ENCODE assay signal across 20 cellular contexts in genomic region chr7:44595934-44596635, GRCh38. TPM values are rescaled to one million over a fixed set of nuclear protein-coding genes. Genes with fewer than 3 reads are reported as not detected.
DNase-seq lines count a peak whose midpoint lies in the region; ATAC-seq and TF ChIP-seq lines count a peak whose summit lies in the region.
"Had no signal": no experiment of that assay in that cellular context is flagged by ENCODE, and none has a peak within 500 bp of the region (broad histone marks: within the 10 kb centered on the region; RNA-seq: fewer than 3 reads in every experiment).

No MANE protein-coding gene starts in this region.

- H3K79me2 ChIP-seq in smooth muscle cell (ENCODE audit: low read depth): no peaks in the 10 kb centered on the region

- DNase-seq in NCI-H187 (lab: John Stamatoyannopoulos, UW): peak; percentile 40 to 48
- peak; percentile 79 for DNase-seq in epithelial cell of proximal tubule (ENCODE audit: low read depth)
- DNase-seq in lung (ENCODE audit: low spot score): no peak
- no peak for DNase-seq in CD4-positive, alpha-beta memory T cell
- DNase-seq in sciatic nerve (ENCODE audit: low spot score): no peak
- no peak for DNase-seq in smooth muscle cell (lab: John Stamatoyannopoulos, UW; ENCODE audit: unreplicated experiment)
- DNase-seq: activated CD8-positive, alpha-beta memory T cell treated with anti-CD3 and anti-CD28 coated beads, Interleukin-2, amount 50 U/mL, for 4 hours; adrenal gland; EL; esophagus squamous epithelium; KBM-7; NCI-H1436 treated with DMSO at 0.1 percent for 48 hours; NCI-H774; SIG-M5 had no signal

- H4K20me1 ChIP-seq in BLaER1 (no peaks in the 10 kb centered on the region), smooth muscle cell (ENCODE audit: low read depth) (no peaks in the 10 kb centered on the region)

- peaks cover 0 to 1% (median 0%) of the 10 kb centered on the region in 8 donors for H3K9me3 Mint-ChIP-seq in CD4-positive, alpha-beta memory T cell

- no peaks in the 10 kb centered on the region for H3K27me3 ChIP-seq in BLaER1
- no peaks in the 10 kb centered on the region for H3K27me3 ChIP-seq in lung (ENCODE audit: control insufficient read depth, insufficient read depth)
- no peaks in the 10 kb centered on the region for H3K27me3 ChIP-seq in CD4-positive, alpha-beta memory T cell (ENCODE audit: insufficient read depth, low read length)
- H3K27me3 ChIP-seq in smooth muscle cell (ENCODE audit: low read depth): no peaks in the 10 kb centered on the region
- H3K27me3 ChIP-seq: adrenal gland, esophagus squamous epithelium had no signal

- H3K9ac ChIP-seq in BLaER1 (no peak overlapping the region), smooth muscle cell (ENCODE audit: low read depth) (no peak overlapping the region)

- intact Hi-C loops in CD4-positive, alpha-beta memory T cell (cut with micrococcal nuclease): no loop called here
- intact Hi-C loops in sciatic nerve (cut with DNase I): loop anchor here (10.0 kb wide), 1 partner anchor 249 kb away; the partner anchor contains the start of gene H2AZ2

- 67 to 74% methylated on average over 5 of the region's 5 CpGs for WGBS in lung, 2 donors
- WGBS in smooth muscle cell (ENCODE audit: low lambda C conversion rate): 82% methylated on average over 5 of the region's 5 CpGs

- peak overlapping the region in 1 of 7 donors; percentile 76 for H3K27ac Mint-ChIP-seq in CD4-positive, alpha-beta memory T cell
- H3K27ac Mint-ChIP-seq: B cell had no signal

- H3K4me1 Mint-ChIP-seq in CD4-positive, alpha-beta memory T cell: peaks cover 0 to 3% (median 0%) of the 10 kb centered on the region in 4 donors

- POLR2A ChIA-PET in CD4-positive, alpha-beta memory T cell (lab: Charles Lee; ENCODE audit: partially characterized antibody): interaction anchor here (2.4 kb wide), 1 partner anchor 10 kb away, joined by 7 read pairs; the partner anchor contains the start of gene OGDH

- H3K27ac ChIP-seq in BLaER1 (no peak overlapping the region), lung (ENCODE audit: low read depth in 1 of 2, low read length in 1 of 2) (peak overlapping the region; percentile 31 to 73), smooth muscle cell (ENCODE audit: low read depth) (no peak overlapping the region)
- H3K27ac ChIP-seq in CD4-positive, alpha-beta memory T cell (ENCODE audit: low read depth, low read length): no peak overlapping the region
- H3K27ac ChIP-seq: adrenal gland, coronary artery, esophagus squamous epithelium, prostate gland had no signal

- TF ChIP-seq CTCF in epithelial cell of proximal tubule (conservative IDR thresholded peaks at IDR 0.05; ENCODE audit: low read depth, low read length) (peak; percentile 4), lung (IDR thresholded peaks at IDR 0.05; ENCODE audit: control extremely low read depth, extremely low read depth) (no peak), smooth muscle cell (IDR thresholded peaks at IDR 0.05; ENCODE audit: borderline replicate concordance, insufficient read depth, poor library complexity, severe bottlenecking) (no peak)

- H3K4me1 ChIP-seq in BLaER1 (peaks cover 12% of the 10 kb centered on the region), lung (ENCODE audit: control insufficient read depth in 2 of 2, insufficient read depth in 2 of 2, low read length in 2 of 2) (peaks cover 2 to 3% of the 10 kb centered on the region in 2 donors), smooth muscle cell (ENCODE audit: low read depth) (no peaks in the 10 kb centered on the region)
- no peaks in the 10 kb centered on the region for H3K4me1 ChIP-seq in CD4-positive, alpha-beta memory T cell (ENCODE audit: insufficient read depth, low read length)
- H3K4me1 ChIP-seq: adrenal gland, esophagus squamous epithelium, prostate gland had no signal

- H3K4me2 ChIP-seq in BLaER1 (peak overlapping the region; percentile 10; the same call in 1 of the 2 replicates), smooth muscle cell (no peak overlapping the region)

- H3K9me3 ChIP-seq in BLaER1 (no peaks in the 10 kb centered on the region), lung (ENCODE audit: control insufficient read depth in 2 of 2, insufficient read depth in 1 of 2, low read length in 1 of 2) (no peaks in the 10 kb centered on the region), smooth muscle cell (replicated peaks; ENCODE audit: low read depth) (no peaks in the 10 kb centered on the region)
- H3K9me3 ChIP-seq in CD4-positive, alpha-beta memory T cell (ENCODE audit: control insufficient read depth in 1 of 2, low read length in 2 of 2): no peaks in the 10 kb centered on the region
- H3K9me3 ChIP-seq: adrenal gland, esophagus squamous epithelium, prostate gland had no signal

- H3K4me3 ChIP-seq in BLaER1: no peak overlapping the region
- no peak overlapping the region for H3K4me3 ChIP-seq in epithelial cell of proximal tubule (ENCODE audit: low read depth, low read length)
- H3K4me3 ChIP-seq in lung: no peak overlapping the region
- H3K4me3 ChIP-seq in CD4-positive, alpha-beta memory T cell (ENCODE audit: low read length in 2 of 2): no peak overlapping the region
- H3K4me3 ChIP-seq in smooth muscle cell: no peak overlapping the region
- H3K4me3 ChIP-seq: adrenal gland, coronary artery, esophagus squamous epithelium, prostate gland had no signal

- H3K4me3 Mint-ChIP-seq in CD4-positive, alpha-beta memory T cell: no peak overlapping the region
- H3K4me3 Mint-ChIP-seq: B cell had no signal

- H3K36me3 ChIP-seq in BLaER1 (no peaks in the 10 kb centered on the region), lung (ENCODE audit: control insufficient read depth in 2 of 2, insufficient read depth in 2 of 2, low read length in 2 of 2) (no peaks in the 10 kb centered on the region), smooth muscle cell (ENCODE audit: low read depth) (no peaks in the 10 kb centered on the region)
- no peaks in the 10 kb centered on the region for H3K36me3 ChIP-seq in CD4-positive, alpha-beta memory T cell (ENCODE audit: insufficient read depth, low read length)
- H3K36me3 ChIP-seq: adrenal gland, esophagus squamous epithelium, prostate gland had no signal

- H3K27me3 Mint-ChIP-seq in CD4-positive, alpha-beta memory T cell: no peaks in the 10 kb centered on the region

- no peaks in the 10 kb centered on the region for H3K36me3 Mint-ChIP-seq in CD4-positive, alpha-beta memory T cell

- CTCF ChIA-PET in CD4-positive, alpha-beta memory T cell (lab: Charles Lee; ENCODE audit: partially characterized antibody): interaction anchor here (0.6 kb wide), 1 partner anchor 45 kb away, joined by 3 read pairs; no protein-coding TSS in a partner anchor

- ATAC-seq in lung (ENCODE audit: insufficient read depth, low FRiP score) (no peak), sciatic nerve (no peak), GM18909 (IDR thresholded peaks at IDR 0.05; ENCODE audit: poor library complexity, unreplicated experiment) (no peak)

- no peaks in the 10 kb centered on the region for H3F3A ChIP-seq in smooth muscle cell (ENCODE audit: low read depth)

- H2AFZ ChIP-seq in smooth muscle cell (ENCODE audit: low read depth): no peak overlapping the region

RNA-seq across cellular contexts. Expression of gene OGDH, which starts 10.3 kb away (rescaled TPM):
- total RNA-seq in epithelial cell of proximal tubule (62.0 and 93.0 TPM in 2 replicates), lung (100 to 1,000 TPM in 1 of 2 donors, 10 to 100 TPM in 1; 54.6 to 142 TPM), sciatic nerve (91.3 TPM), smooth muscle cell (23.4 and 34.2 TPM in 2 replicates)
- polyA plus RNA-seq in lung (10 to 100 TPM; 39.0 to 65.2 TPM), smooth muscle cell (31.0 and 32.6 TPM in 2 replicates)
- total RNA-seq in CD4-positive, alpha-beta memory T cell: 100 to 1,000 TPM; 116 to 126 TPM
- 10 to 100 TPM; 42.2 to 61.6 TPM for polyA plus RNA-seq in CD4-positive, alpha-beta memory T cell

RNA-seq across cellular contexts. Expression of gene TMED4, which starts 14.1 kb away (rescaled TPM):
- 114 and 167 TPM in 2 replicates for total RNA-seq in epithelial cell of proximal tubule
- total RNA-seq in lung: 100 to 1,000 TPM in 1 of 2 donors, 10 to 100 TPM in 1; 81.0 to 106 TPM
- 10 to 100 TPM; 46.4 to 52.5 TPM for polyA plus RNA-seq in lung
- total RNA-seq in CD4-positive, alpha-beta memory T cell: 100 to 1,000 TPM; 108 to 110 TPM
- 10 to 100 TPM; 65.4 to 68.1 TPM for polyA plus RNA-seq in CD4-positive, alpha-beta memory T cell
- total RNA-seq in sciatic nerve: 67.9 TPM
- 50.8 and 83.5 TPM in 2 replicates for total RNA-seq in smooth muscle cell
- 38.4 and 48.7 TPM in 2 replicates for polyA plus RNA-seq in smooth muscle cell

RNA-seq across cellular contexts. Expression of gene DDX56, which starts 22.4 kb away (rescaled TPM):
- total RNA-seq in epithelial cell of proximal tubule (53.2 and 106 TPM in 2 replicates), lung (10 to 100 TPM; 49.8 to 67.5 TPM), sciatic nerve (58.4 TPM), smooth muscle cell (42.7 and 43.2 TPM in 2 replicates)
- polyA plus RNA-seq in lung (10 to 100 TPM; 45.9 to 66.5 TPM), smooth muscle cell (64.5 and 71.8 TPM in 2 replicates)
- total RNA-seq in CD4-positive, alpha-beta memory T cell: 100 to 1,000 TPM; 109 to 114 TPM
- polyA plus RNA-seq in CD4-positive, alpha-beta memory T cell: 10 to 100 TPM; 48.9 to 50.5 TPM

RNA-seq across cellular contexts. Expression of gene NPC1L1, which starts 55.0 kb away (rescaled TPM):
- total RNA-seq in epithelial cell of proximal tubule: 0.23 and 0.94 TPM in 2 replicates
- total RNA-seq in lung: under 1 TPM; 0.03 to 0.48 TPM
- under 1 TPM; 0.01 to 0.02 TPM for polyA plus RNA-seq in lung
- under 1 TPM; 0.19 to 0.23 TPM for total RNA-seq in CD4-positive, alpha-beta memory T cell
- not detected for polyA plus RNA-seq in CD4-positive, alpha-beta memory T cell
- 0.45 TPM for total RNA-seq in sciatic nerve
- 0.04 TPM in 1 of 2 replicates, not detected in the other for total RNA-seq in smooth muscle cell
- polyA plus RNA-seq in smooth muscle cell: 0.04 and 0.25 TPM in 2 replicates
- total RNA-seq: B cell, urinary bladder had no signal

Comparison
In these comparisons a context has a peak if more than half of its experiments do, and no peak if none do; other contexts are left out.
1. H3K27ac ChIP-seq: peak in lung (2 of 2); none in BLaER1 (single experiment), CD4-positive, alpha-beta memory T cell (single experiment) and smooth muscle cell (single experiment).
2. DNase-seq: peak in NCI-H187 (2 of 2) and epithelial cell of proximal tubule (single experiment); none in lung (single experiment), CD4-positive, alpha-beta memory T cell (0 of 5), sciatic nerve (single experiment) and smooth muscle cell (single experiment).